Comparison of ENCODE assay signal across 9 cellular contexts in the genomic region with DNA sequence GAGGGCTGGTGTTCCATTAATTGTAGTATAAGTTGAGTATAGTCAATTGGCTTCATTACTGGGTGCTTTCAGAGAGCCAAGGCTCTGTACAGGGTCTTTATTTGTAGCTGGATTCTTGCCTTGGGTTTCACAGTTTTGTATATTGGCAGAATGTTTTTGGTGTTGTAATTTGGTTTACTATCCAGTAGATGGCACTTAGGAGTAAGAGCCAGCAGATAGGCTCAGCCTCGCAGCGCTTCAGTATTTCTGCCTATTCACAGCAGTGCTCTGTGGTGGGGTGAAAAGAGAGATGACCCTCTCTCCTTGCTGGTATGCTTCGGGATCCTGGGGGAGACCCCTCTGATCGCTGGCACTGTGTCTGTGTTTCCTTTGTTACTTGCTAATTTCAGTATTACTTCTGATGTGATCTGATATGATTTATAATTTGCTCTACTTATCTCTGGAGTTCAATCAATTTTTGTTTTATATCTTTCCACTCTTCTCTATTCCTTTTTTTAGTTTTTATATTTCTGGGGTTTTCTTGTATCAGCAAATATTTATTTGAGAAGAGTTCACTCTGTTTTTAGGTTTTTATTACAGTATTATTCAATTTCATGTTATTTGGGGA. TPM values are rescaled to one million over a fixed set of nuclear protein-coding genes. Genes with fewer than 3 reads are reported as not detected.
A peak's percentile ranks its signal among the peaks of the same experiment; 100 is the strongest.
DNase-seq lines count a peak whose midpoint lies in the region; ATAC-seq, FAIRE-seq and TF ChIP-seq lines count a peak whose summit lies in the region.
"Had no signal": no experiment of that assay in that cellular context is flagged by ENCODE, and none has a peak within 500 bp of the region (broad histone marks: within the 10 kb centered on the region; RNA-seq: fewer than 3 reads in every experiment).

No MANE protein-coding gene starts in this region.

- H3K27ac ChIP-seq in colonic mucosa (no peak overlapping the region), HepG2 (ENCODE audit: extremely low read length, insufficient read depth, low read length) (no peak overlapping the region), thoracic aorta (no peak overlapping the region)
- H3K27ac ChIP-seq: epithelial cell of prostate had no signal

- H3K4me3 ChIP-seq in colonic mucosa (no peak overlapping the region), HepG2 (replicated peaks in 1 of 3; ENCODE audit: insufficient read depth in 1 of 3, low read depth in 2 of 3, low read length in 3 of 3) (no peak overlapping the region), thoracic aorta (no peak overlapping the region)

- peak; percentile 36 for TF ChIP-seq CTCF in colonic mucosa (IDR thresholded peaks at IDR 0.05)
- peak; percentile 63 for TF ChIP-seq CTCF in HepG2 (CRISPR knock-in tag; IDR thresholded peaks at IDR 0.05)
- TF ChIP-seq CTCF in thoracic aorta (IDR thresholded peaks at IDR 0.05), result peak; percentile 50

- H3K36me3 ChIP-seq in colonic mucosa (no peaks in the 10 kb centered on the region), HepG2 (replicated peaks in 1 of 2; ENCODE audit: control insufficient read depth in 1 of 2, insufficient read depth in 2 of 2, low read length in 2 of 2) (no peaks in the 10 kb centered on the region), thoracic aorta (no peaks in the 10 kb centered on the region)

- CTCF ChIA-PET in HepG2 (lab: Yijun Ruan, JAX; ENCODE audit: low intra/inter-chr PET ratio, low total read pairs), result interaction anchor here (1.7 kb wide), 1 partner anchor 60 kb away, joined by 4 read pairs; no protein-coding TSS in a partner anchor

- TF ChIP-seq EP300 in HepG2 (IDR thresholded peaks at IDR 0.05; ENCODE audit: low read depth in 2 of 2, low read length in 2 of 2) (no peak), HepG2 (CRISPR knock-in tag; IDR thresholded peaks at IDR 0.05; ENCODE audit: borderline replicate concordance) (no peak)

- H4K20me1 ChIP-seq in HepG2 (ENCODE audit: insufficient read depth, low read length), result no peaks in the 10 kb centered on the region

- no peaks in the 10 kb centered on the region for H3K4me1 ChIP-seq in colonic mucosa
- no peaks in the 10 kb centered on the region for H3K4me1 ChIP-seq in HepG2 (ENCODE audit: insufficient read depth, low read length)
- no peaks in the 10 kb centered on the region for H3K4me1 ChIP-seq in thoracic aorta (ENCODE audit: control insufficient read depth in 1 of 2, low read depth in 2 of 2)

- no peaks in the 10 kb centered on the region for H3K27me3 ChIP-seq in colonic mucosa
- no peaks in the 10 kb centered on the region for H3K27me3 ChIP-seq in HepG2 (ENCODE audit: control insufficient read depth in 1 of 2, insufficient read depth in 2 of 2, low read length in 2 of 2)
- H3K27me3 ChIP-seq in thoracic aorta (replicated peaks; ENCODE audit: insufficient read depth), result no peaks in the 10 kb centered on the region

- no TSS peak for BruUV-seq in HepG2 (replicated peaks; lab: Mats Ljungman, UMichigan)

- peak; percentile 7 for DNase-seq in activated CD4-positive, alpha-beta T cell treated with anti-CD3 and anti-CD28 coated beads for 1 hour
- no peak for DNase-seq in activated CD4-positive, alpha-beta T cell treated with anti-CD3 and anti-CD28 coated beads, Interleukin-2, amount 50 U/mL, for 4 hours
- DNase-seq in HS-5 (ENCODE audit: low read depth), result peak; percentile 9
- peak; percentile 73 for DNase-seq in RKO (ENCODE audit: low spot score)
- DNase-seq in colonic mucosa, result no peak
- DNase-seq in HepG2 (ENCODE audit: low spot score), result peak; percentile 20
- DNase-seq in thoracic aorta (ENCODE audit: low spot score), result no peak

- POLR2A ChIA-PET in HepG2 (lab: Yijun Ruan, JAX), result no interaction called here

- ATAC-seq in GM21619 (IDR thresholded peaks at IDR 0.05; ENCODE audit: unreplicated experiment), result peak; percentile 95
- ATAC-seq in HepG2, result peak; percentile 94
- no peak for ATAC-seq in thoracic aorta (ENCODE audit: insufficient number of reproducible peaks, low FRiP score, low read depth)

- no peak overlapping the region for H3K9ac ChIP-seq in colonic mucosa (ENCODE audit: low read depth in 2 of 2, low read length in 2 of 2)
- H3K9ac ChIP-seq in HepG2 (ENCODE audit: insufficient read depth, low read depth, low read length), result no peak overlapping the region

- no peak for TF ChIP-seq POLR2A in HepG2 (IDR thresholded peaks at IDR 0.05; ENCODE audit: insufficient read depth in 1 of 2, low read depth in 2 of 2, low read length in 2 of 2)

- intact Hi-C loops in colonic mucosa (cut with DNase I) (loop anchor here (5.0 kb wide), 1 partner anchor 62 kb away; no protein-coding TSS in a partner anchor), HepG2 (cut with micrococcal nuclease; ENCODE audit: unreplicated experiment) (loop anchor here (1.0 to 10.0 kb wide), 2 partner anchors 59 to 300 kb away; no protein-coding TSS in a partner anchor)

- WGBS in HepG2 (ENCODE audit: low lambda C conversion rate), result 0% methylated on average over 4 of the region's 4 CpGs

- TF ChIP-seq RAD21 in HepG2 (CRISPR knock-in tag; IDR thresholded peaks at IDR 0.05), result no peak

- H3K9me3 ChIP-seq in colonic mucosa (no peaks in the 10 kb centered on the region), HepG2 (ENCODE audit: low read length) (no peaks in the 10 kb centered on the region), thoracic aorta (no peaks in the 10 kb centered on the region)

- FAIRE-seq in HepG2 (lab: Jason Lieb, UNC), result peak; percentile 66

- no peak overlapping the region for H3K4me2 ChIP-seq in HepG2 (ENCODE audit: low read depth, low read length)

- in situ Hi-C loops in HepG2 (cut with HindIII; ENCODE audit: extremely low pct_ligation_motif_present, low pct_unique_long_range_greater_than_20kb), result loop anchor here (5.0 kb wide), 1 partner anchor 62 kb away; no protein-coding TSS in a partner anchor

- H2AFZ ChIP-seq in HepG2 (ENCODE audit: low read length), result no peak overlapping the region

- H3K79me2 ChIP-seq in HepG2 (ENCODE audit: insufficient read depth, low read length), result no peaks in the 10 kb centered on the region

TF ChIP-seq in HepG2, 621 proteins besides CTCF, POLR2A, EP300 and RAD21 (continues in another document):
- TF ChIP-seq SYNCRIP (IDR thresholded peaks at IDR 0.05; ENCODE audit: insufficient read depth, low read depth, low read length) (no peak), HOXA5 (CRISPR knock-in tag; IDR thresholded peaks at IDR 0.05) (no peak), EED (CRISPR knock-in tag; IDR thresholded peaks at IDR 0.05) (no peak), EEA1 (CRISPR knock-in tag; IDR thresholded peaks at IDR 0.05; ENCODE audit: borderline replicate concordance) (no peak), MXD4 (CRISPR knock-in tag; IDR thresholded peaks at IDR 0.05) (no peak), THYN1 (CRISPR knock-in tag; IDR thresholded peaks at IDR 0.05; ENCODE audit: borderline replicate concordance, low read depth) (no peak), SMC3 (IDR thresholded peaks at IDR 0.05; ENCODE audit: low read length) (peak; percentile 38; the same call in 1 of the 2 replicates)
- TF ChIP-seq, protein P1, sequence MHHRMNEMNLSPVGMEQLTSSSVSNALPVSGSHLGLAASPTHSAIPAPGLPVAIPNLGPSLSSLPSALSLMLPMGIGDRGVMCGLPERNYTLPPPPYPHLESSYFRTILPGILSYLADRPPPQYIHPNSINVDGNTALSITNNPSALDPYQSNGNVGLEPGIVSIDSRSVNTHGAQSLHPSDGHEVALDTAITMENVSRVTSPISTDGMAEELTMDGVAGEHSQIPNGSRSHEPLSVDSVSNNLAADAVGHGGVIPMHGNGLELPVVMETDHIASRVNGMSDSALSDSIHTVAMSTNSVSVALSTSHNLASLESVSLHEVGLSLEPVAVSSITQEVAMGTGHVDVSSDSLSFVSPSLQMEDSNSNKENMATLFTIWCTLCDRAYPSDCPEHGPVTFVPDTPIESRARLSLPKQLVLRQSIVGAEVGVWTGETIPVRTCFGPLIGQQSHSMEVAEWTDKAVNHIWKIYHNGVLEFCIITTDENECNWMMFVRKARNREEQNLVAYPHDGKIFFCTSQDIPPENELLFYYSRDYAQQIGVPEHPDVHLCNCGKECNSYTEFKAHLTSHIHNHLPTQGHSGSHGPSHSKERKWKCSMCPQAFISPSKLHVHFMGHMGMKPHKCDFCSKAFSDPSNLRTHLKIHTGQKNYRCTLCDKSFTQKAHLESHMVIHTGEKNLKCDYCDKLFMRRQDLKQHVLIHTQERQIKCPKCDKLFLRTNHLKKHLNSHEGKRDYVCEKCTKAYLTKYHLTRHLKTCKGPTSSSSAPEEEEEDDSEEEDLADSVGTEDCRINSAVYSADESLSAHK (CRISPR knock-in tag; IDR thresholded peaks at IDR 0.05; ENCODE audit: borderline replicate concordance), result no peak

RNA-seq across cellular contexts. Expression of a gene that starts 52.2 kb away (rescaled TPM):
- total RNA-seq in colonic mucosa, result 1 to 10 TPM; 7.5 to 8.2 TPM
- total RNA-seq in HepG2 (2016; rRNA removed; fragmentation: Illumina TruSeq; extraction: Trizol), result 0.02 TPM in 1 of 2 replicates, not detected in the other
- under 0.01 and 0.09 TPM in 2 replicates for total RNA-seq in HepG2 (2016; cell fraction: cytosol; rRNA removed; fragmentation: Illumina TruSeq; extraction: Trizol; ENCODE audit: low read depth)
- total RNA-seq in HepG2 (2016; cell fraction: insoluble cytoplasmic fraction; rRNA removed; fragmentation: Illumina TruSeq; extraction: Trizol), result not detected in 2 replicates
- total RNA-seq in HepG2 (2016; cell fraction: membrane; rRNA removed; fragmentation: Illumina TruSeq; extraction: Trizol), result 0.03 TPM in 1 of 2 replicates, not detected in the other
- total RNA-seq in HepG2 (2016; cell fraction: nucleus; rRNA removed; fragmentation: Illumina TruSeq; extraction: Trizol), result not detected in 2 replicates
- polyA plus RNA-seq in HepG2 (2011; rRNA removed), result 0.03 and 0.08 TPM in 2 replicates
- polyA plus RNA-seq in HepG2 (2011; cell fraction: cytosol; rRNA removed), result 0.03 and 0.09 TPM in 2 replicates
- 0.03 and 0.24 TPM in 2 replicates for polyA plus RNA-seq in HepG2 (2011; cell fraction: nucleus; rRNA removed)
- 0.03 and 0.13 TPM in 2 replicates for polyA plus RNA-seq in HepG2 (2012)
- not detected in 2 replicates for polyA plus RNA-seq in HepG2 (2016; cell fraction: cytosol; fragmentation: Illumina TruSeq; extraction: Trizol; ENCODE audit: low read depth)
- polyA plus RNA-seq in HepG2 (2016; cell fraction: insoluble cytoplasmic fraction; fragmentation: Illumina TruSeq; extraction: Trizol; ENCODE audit: low read depth), result not detected in 2 replicates
- not detected in 2 replicates for polyA plus RNA-seq in HepG2 (2016; cell fraction: membrane; fragmentation: Illumina TruSeq; extraction: Trizol; ENCODE audit: low read depth)
- 0.08 TPM in 1 of 2 replicates, not detected in the other for polyA plus RNA-seq in HepG2 (2016; cell fraction: nucleus; fragmentation: Illumina TruSeq; extraction: Trizol; ENCODE audit: insufficient read depth, low read depth)
- not detected in 2 replicates for polyA minus RNA-seq in HepG2 (2011; rRNA and poly(A)+ RNA removed; ENCODE audit: low replicate concordance)
- polyA minus RNA-seq in HepG2 (2011; cell fraction: cytosol; rRNA and poly(A)+ RNA removed), result not detected in 2 replicates
- 0.26 and 0.37 TPM in 2 replicates for polyA minus RNA-seq in HepG2 (2011; cell fraction: nucleus; rRNA and poly(A)+ RNA removed)
- total RNA-seq in thoracic aorta, result 1 to 10 TPM; 6.5 to 7.9 TPM

Comparison
In these comparisons a context has a peak if more than half of its experiments do, and no peak if none do; other contexts are left out.
1. DNase-seq: peak in activated CD4-positive, alpha-beta T cell treated with anti-CD3 and anti-CD28 coated beads for 1 hour (single experiment), HS-5 (single experiment), RKO (single experiment) and HepG2 (single experiment); none in activated CD4-positive, alpha-beta T cell treated with anti-CD3 and anti-CD28 coated beads, Interleukin-2, amount 50 U/mL, for 4 hours (0 of 2), colonic mucosa (single experiment) and thoracic aorta (single experiment).
2. Peak in every context shown above with its lines, with median percentiles within 50 percentile points of each other: CTCF ChIP-seq.